8 cellular contexts compared by ENCODE assay signal in the genomic region with DNA sequence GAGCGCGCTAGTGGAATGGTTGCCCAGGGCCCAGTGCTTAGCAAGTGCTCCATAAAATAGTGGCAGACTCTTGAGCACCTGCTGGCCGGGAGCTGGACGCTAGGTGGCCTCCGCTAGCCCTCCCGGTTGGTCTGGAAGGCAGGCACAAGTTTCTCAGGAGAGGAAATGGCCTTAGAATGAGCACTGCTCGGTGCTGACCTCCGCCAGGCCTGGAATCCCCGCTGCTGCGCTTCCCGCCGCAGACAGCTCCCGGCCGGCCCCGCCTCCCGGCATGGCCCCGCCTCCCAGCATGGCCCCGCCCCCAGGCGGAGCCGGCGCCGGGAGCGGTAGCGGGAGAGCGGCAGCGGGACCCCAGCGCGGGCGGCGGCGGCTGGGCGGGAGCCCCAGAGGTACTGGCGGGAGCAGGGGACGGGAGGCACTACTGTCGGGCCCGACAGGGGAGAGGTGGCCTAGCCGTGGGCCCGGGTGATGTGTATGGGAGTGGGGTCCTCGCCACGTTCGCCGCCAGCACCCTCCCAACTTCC. TPM values are rescaled to one million over a fixed set of nuclear protein-coding genes. Genes with fewer than 3 reads are reported as not detected.
DNase-seq lines count a peak whose midpoint lies in the region; ATAC-seq, FAIRE-seq and TF ChIP-seq lines count a peak whose summit lies in the region.

A gene with protein sequence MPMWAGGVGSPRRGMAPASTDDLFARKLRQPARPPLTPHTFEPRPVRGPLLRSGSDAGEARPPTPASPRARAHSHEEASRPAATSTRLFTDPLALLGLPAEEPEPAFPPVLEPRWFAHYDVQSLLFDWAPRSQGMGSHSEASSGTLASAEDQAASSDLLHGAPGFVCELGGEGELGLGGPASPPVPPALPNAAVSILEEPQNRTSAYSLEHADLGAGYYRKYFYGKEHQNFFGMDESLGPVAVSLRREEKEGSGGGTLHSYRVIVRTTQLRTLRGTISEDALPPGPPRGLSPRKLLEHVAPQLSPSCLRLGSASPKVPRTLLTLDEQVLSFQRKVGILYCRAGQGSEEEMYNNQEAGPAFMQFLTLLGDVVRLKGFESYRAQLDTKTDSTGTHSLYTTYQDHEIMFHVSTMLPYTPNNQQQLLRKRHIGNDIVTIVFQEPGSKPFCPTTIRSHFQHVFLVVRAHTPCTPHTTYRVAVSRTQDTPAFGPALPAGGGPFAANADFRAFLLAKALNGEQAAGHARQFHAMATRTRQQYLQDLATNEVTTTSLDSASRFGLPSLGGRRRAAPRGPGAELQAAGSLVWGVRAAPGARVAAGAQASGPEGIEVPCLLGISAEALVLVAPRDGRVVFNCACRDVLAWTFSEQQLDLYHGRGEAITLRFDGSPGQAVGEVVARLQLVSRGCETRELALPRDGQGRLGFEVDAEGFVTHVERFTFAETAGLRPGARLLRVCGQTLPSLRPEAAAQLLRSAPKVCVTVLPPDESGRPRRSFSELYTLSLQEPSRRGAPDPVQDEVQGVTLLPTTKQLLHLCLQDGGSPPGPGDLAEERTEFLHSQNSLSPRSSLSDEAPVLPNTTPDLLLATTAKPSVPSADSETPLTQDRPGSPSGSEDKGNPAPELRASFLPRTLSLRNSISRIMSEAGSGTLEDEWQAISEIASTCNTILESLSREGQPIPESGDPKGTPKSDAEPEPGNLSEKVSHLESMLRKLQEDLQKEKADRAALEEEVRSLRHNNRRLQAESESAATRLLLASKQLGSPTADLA (plus strand): TSS at position 308 of the 524 bp plus-strand sequence. CDS start 2,821 bp downstream, outside the sequence.

- H3K4me1 Mint-ChIP-seq in stimulated activated memory B cell treated with anti-CD40 and anti-IgM and Interleukin-4, amounts not matched to agents 10 μg/mL and 1 μg/mL and 100 μg/mL, for 72 hours: peaks cover 54% of the 10 kb centered on the region

- H3K27me3 ChIP-seq in mucosa of stomach (ENCODE audit: control insufficient read depth, insufficient read depth, low read length): peaks cover 4% of the 10 kb centered on the region

- H3K36me3 ChIP-seq in mucosa of stomach (ENCODE audit: control insufficient read depth, insufficient read depth, low read length): peaks cover 13% of the 10 kb centered on the region

- H3K9me3 Mint-ChIP-seq in stimulated activated memory B cell treated with anti-CD40 and anti-IgM and Interleukin-4, amounts not matched to agents 10 μg/mL and 1 μg/mL and 100 μg/mL, for 72 hours: no peaks in the 10 kb centered on the region

- H3K4me1 ChIP-seq in mucosa of stomach (ENCODE audit: control insufficient read depth, insufficient read depth, low read length): peaks cover 26% of the 10 kb centered on the region

- ATAC-seq in HG03342 (IDR thresholded peaks at IDR 0.05; ENCODE audit: unreplicated experiment) (peak; percentile 36), esophagus mucosa (peak; percentile 65)
- peak; percentile 60 for ATAC-seq in stimulated activated memory B cell treated with anti-CD40 and anti-IgM and Interleukin-4, amounts not matched to agents 10 μg/mL and 1 μg/mL and 100 μg/mL, for 72 hours

- peak within 1 kb of the TSS; percentile 84 for H3K27ac Mint-ChIP-seq in stimulated activated memory B cell treated with anti-CD40 and anti-IgM and Interleukin-4, amounts not matched to agents 10 μg/mL and 1 μg/mL and 100 μg/mL, for 72 hours

- no peaks in the 10 kb centered on the region for H3K27me3 Mint-ChIP-seq in stimulated activated memory B cell treated with anti-CD40 and anti-IgM and Interleukin-4, amounts not matched to agents 10 μg/mL and 1 μg/mL and 100 μg/mL, for 72 hours

- in situ Hi-C loops in ACHN (cut with HindIII; ENCODE audit: low pct_ligation_motif_present, low pct_unique_long_range_greater_than_20kb, low sequenced_read_pairs): no loop called here

- peak; percentile 87 for FAIRE-seq in GM18507 (lab: Jason Lieb, UNC)

- H3K9ac ChIP-seq in mucosa of stomach (ENCODE audit: low read length): peak within 1 kb of the TSS; percentile 47

- peak within 1 kb of the TSS; percentile 81 for H3K4me3 Mint-ChIP-seq in stimulated activated memory B cell treated with anti-CD40 and anti-IgM and Interleukin-4, amounts not matched to agents 10 μg/mL and 1 μg/mL and 100 μg/mL, for 72 hours

- H3K36me3 Mint-ChIP-seq in stimulated activated memory B cell treated with anti-CD40 and anti-IgM and Interleukin-4, amounts not matched to agents 10 μg/mL and 1 μg/mL and 100 μg/mL, for 72 hours: peaks cover 54% of the 10 kb centered on the region

- peak within 1 kb of the TSS; percentile 1 for H3K4me3 ChIP-seq in mucosa of stomach (ENCODE audit: low read length)

- DNase-seq in ACHN (peak; percentile 94), GM18507 (ENCODE audit: extremely low spot score, insufficient read length, low read depth) (no peak)
- peak; percentile 80 to 88 for DNase-seq in activated T-cell treated with anti-CD3 and anti-CD28 coated beads, Interleukin-2, amount 50 U/mL, for 48 hours

- no peaks in the 10 kb centered on the region for H3K9me3 ChIP-seq in mucosa of stomach (ENCODE audit: control insufficient read depth, low read length)

TF ChIP-seq in PFSK-1, 5 proteins besides CTCF, POLR2A, EP300 and RAD21:
- peak; percentile 85 for TF ChIP-seq POLR2AphosphoS5 (IDR thresholded peaks at IDR 0.05; ENCODE audit: low read depth, low read length)
- TF ChIP-seq, protein P1, sequence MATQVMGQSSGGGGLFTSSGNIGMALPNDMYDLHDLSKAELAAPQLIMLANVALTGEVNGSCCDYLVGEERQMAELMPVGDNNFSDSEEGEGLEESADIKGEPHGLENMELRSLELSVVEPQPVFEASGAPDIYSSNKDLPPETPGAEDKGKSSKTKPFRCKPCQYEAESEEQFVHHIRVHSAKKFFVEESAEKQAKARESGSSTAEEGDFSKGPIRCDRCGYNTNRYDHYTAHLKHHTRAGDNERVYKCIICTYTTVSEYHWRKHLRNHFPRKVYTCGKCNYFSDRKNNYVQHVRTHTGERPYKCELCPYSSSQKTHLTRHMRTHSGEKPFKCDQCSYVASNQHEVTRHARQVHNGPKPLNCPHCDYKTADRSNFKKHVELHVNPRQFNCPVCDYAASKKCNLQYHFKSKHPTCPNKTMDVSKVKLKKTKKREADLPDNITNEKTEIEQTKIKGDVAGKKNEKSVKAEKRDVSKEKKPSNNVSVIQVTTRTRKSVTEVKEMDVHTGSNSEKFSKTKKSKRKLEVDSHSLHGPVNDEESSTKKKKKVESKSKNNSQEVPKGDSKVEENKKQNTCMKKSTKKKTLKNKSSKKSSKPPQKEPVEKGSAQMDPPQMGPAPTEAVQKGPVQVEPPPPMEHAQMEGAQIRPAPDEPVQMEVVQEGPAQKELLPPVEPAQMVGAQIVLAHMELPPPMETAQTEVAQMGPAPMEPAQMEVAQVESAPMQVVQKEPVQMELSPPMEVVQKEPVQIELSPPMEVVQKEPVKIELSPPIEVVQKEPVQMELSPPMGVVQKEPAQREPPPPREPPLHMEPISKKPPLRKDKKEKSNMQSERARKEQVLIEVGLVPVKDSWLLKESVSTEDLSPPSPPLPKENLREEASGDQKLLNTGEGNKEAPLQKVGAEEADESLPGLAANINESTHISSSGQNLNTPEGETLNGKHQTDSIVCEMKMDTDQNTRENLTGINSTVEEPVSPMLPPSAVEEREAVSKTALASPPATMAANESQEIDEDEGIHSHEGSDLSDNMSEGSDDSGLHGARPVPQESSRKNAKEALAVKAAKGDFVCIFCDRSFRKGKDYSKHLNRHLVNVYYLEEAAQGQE (IDR thresholded peaks at IDR 0.05; ENCODE audit: insufficient read depth in 1 of 2, low read depth in 2 of 2, low read length in 2 of 2): no peak
- no peak for TF ChIP-seq FOXP2 (optimal IDR thresholded peaks at IDR 0.05; ENCODE audit: borderline replicate concordance, extremely low read depth, extremely low read length, insufficient read depth)

RNA-seq across cellular contexts. Expression of the gene that starts here (rescaled TPM):
- 92.0 TPM for polyA plus RNA-seq in PFSK-1 (2012; ENCODE audit: insufficient read length, low read depth)
- 23.1 TPM for total RNA-seq in esophagus mucosa
